Comparison of ENCODE assay signal across 16 cellular contexts in genomic region chr3:47020311-47020710, GRCh38. TPM values are rescaled to one million over a fixed set of nuclear protein-coding genes. Genes with fewer than 3 reads are reported as not detected.
A peak's percentile ranks its signal among the peaks of the same experiment; 100 is the strongest.
DNase-seq lines count a peak whose midpoint lies in the region; ATAC-seq and TF ChIP-seq lines count a peak whose summit lies in the region.
"Had no signal": no experiment of that assay in that cellular context is flagged by ENCODE, and none has a peak within 500 bp of the region (broad histone marks: within the 10 kb centered on the region; RNA-seq: fewer than 3 reads in every experiment).

No MANE protein-coding gene starts in this region.

- no peaks in the 10 kb centered on the region for H3K9me3 Mint-ChIP-seq in natural killer cell
- H3K9me3 Mint-ChIP-seq in natural killer cell treated with Interleukin-12 subunit alpha and Interleukin-12 subunit beta and Interleukin-15 and Interleukin-18, amount 100 ng/mL, for 72 hours: no peaks in the 10 kb centered on the region
- H3K9me3 Mint-ChIP-seq in endothelial cell (ENCODE audit: unreplicated experiment): no peaks in the 10 kb centered on the region
- H3K9me3 Mint-ChIP-seq: neural crest cell had no signal

- no peak overlapping the region for H3K4me3 Mint-ChIP-seq in natural killer cell
- H3K4me3 Mint-ChIP-seq in natural killer cell treated with Interleukin-12 subunit alpha and Interleukin-12 subunit beta and Interleukin-15 and Interleukin-18, amount 100 ng/mL, for 72 hours: no peak overlapping the region
- no peak overlapping the region for H3K4me3 Mint-ChIP-seq in T-helper 17 cell
- no peak overlapping the region for H3K4me3 Mint-ChIP-seq in endothelial cell (ENCODE audit: unreplicated experiment)
- H3K4me3 Mint-ChIP-seq: neural crest cell had no signal

- DNase-seq in natural killer cell: no peak
- DNase-seq in natural killer cell treated with Interleukin-12 subunit alpha and Interleukin-12 subunit beta and Interleukin-15 and Interleukin-18, amount 100 ng/mL, for 72 hours (ENCODE audit: low spot score): no peak
- DNase-seq in T-helper 17 cell: no peak
- no peak for DNase-seq in endothelial cell (ENCODE audit: low spot score)
- DNase-seq in stimulated activated CD4-positive, alpha-beta T cell treated with anti-CD3 and anti-CD28 coated beads, Interleukin-2, amount 100 ng/mL, for 24 hours: no peak
- DNase-seq in activated CD8-positive, alpha-beta memory T cell treated with anti-CD3 and anti-CD28 coated beads for 24 hours: no peak
- no peak for DNase-seq in DMS79 treated with DMSO at 0.1 percent for 48 hours (lab: John Stamatoyannopoulos, UW)
- DNase-seq: anterior cingulate cortex, left colon, midbrain, NCI-H187, NCI-H526, T-helper 9 cell, uterus had no signal

- H3K9me3 ChIP-seq in T-helper 17 cell (ENCODE audit: control insufficient read depth, low read length, poor library complexity, severe bottlenecking): no peaks in the 10 kb centered on the region
- H3K9me3 ChIP-seq: uterus had no signal

- TF ChIP-seq CTCF in natural killer cell (IDR thresholded peaks at IDR 0.05) (no peak), endothelial cell (IDR thresholded peaks at IDR 0.05; ENCODE audit: unreplicated experiment) (no peak)

- intact Hi-C loops in natural killer cell (cut with micrococcal nuclease): no loop called here

- H3K27ac Mint-ChIP-seq in natural killer cell: peak overlapping the region; percentile 70 to 90
- H3K27ac Mint-ChIP-seq in natural killer cell treated with Interleukin-12 subunit alpha and Interleukin-12 subunit beta and Interleukin-15 and Interleukin-18, amount 100 ng/mL, for 72 hours: peak overlapping the region in 1 of 2 donors; percentile 86
- H3K27ac Mint-ChIP-seq in T-helper 17 cell: peak overlapping the region; percentile 94
- peak overlapping the region; percentile 9 for H3K27ac Mint-ChIP-seq in endothelial cell (ENCODE audit: unreplicated experiment)
- H3K27ac Mint-ChIP-seq: progenitor cell of endocrine pancreas had no signal

- H3K36me3 Mint-ChIP-seq in natural killer cell (no peaks in the 10 kb centered on the region), T-helper 17 cell (ENCODE audit: low read depth) (peaks cover 6% of the 10 kb centered on the region), endothelial cell (ENCODE audit: low read depth, unreplicated experiment) (peaks cover 15% of the 10 kb centered on the region)
- H3K36me3 Mint-ChIP-seq in natural killer cell treated with Interleukin-12 subunit alpha and Interleukin-12 subunit beta and Interleukin-15 and Interleukin-18, amount 100 ng/mL, for 72 hours: peaks cover 8% of the 10 kb centered on the region

- H3K27me3 Mint-ChIP-seq in natural killer cell (ENCODE audit: low read depth in 2 of 2): no peaks in the 10 kb centered on the region
- H3K27me3 Mint-ChIP-seq in natural killer cell treated with Interleukin-12 subunit alpha and Interleukin-12 subunit beta and Interleukin-15 and Interleukin-18, amount 100 ng/mL, for 72 hours: no peaks in the 10 kb centered on the region
- no peaks in the 10 kb centered on the region for H3K27me3 Mint-ChIP-seq in T-helper 17 cell
- peaks cover 5% of the 10 kb centered on the region for H3K27me3 Mint-ChIP-seq in endothelial cell (ENCODE audit: unreplicated experiment)
- H3K27me3 Mint-ChIP-seq: progenitor cell of endocrine pancreas had no signal

- ATAC-seq in natural killer cell (no peak), T-helper 17 cell (no peak)
- no peak for ATAC-seq in natural killer cell treated with Interleukin-12 subunit alpha and Interleukin-12 subunit beta and Interleukin-15 and Interleukin-18, amount 100 ng/mL, for 72 hours
- ATAC-seq: left colon had no signal

- H3K4me1 Mint-ChIP-seq in natural killer cell (peaks cover 46 to 53% of the 10 kb centered on the region in 2 donors), T-helper 17 cell (peaks cover 35% of the 10 kb centered on the region), endothelial cell (ENCODE audit: unreplicated experiment) (peaks cover 8% of the 10 kb centered on the region)
- peaks cover 50 to 51% of the 10 kb centered on the region in 2 donors for H3K4me1 Mint-ChIP-seq in natural killer cell treated with Interleukin-12 subunit alpha and Interleukin-12 subunit beta and Interleukin-15 and Interleukin-18, amount 100 ng/mL, for 72 hours (ENCODE audit: low read depth in 2 of 2)
- H3K4me1 Mint-ChIP-seq: neural crest cell had no signal

RNA-seq across cellular contexts. Expression of gene NBEAL2, which starts 40.8 kb away (rescaled TPM):
- total RNA-seq in natural killer cell (100 to 1,000 TPM; 453 to 536 (median 532) TPM), T-helper 17 cell (100 to 1,000 TPM; 285 to 303 TPM), endothelial cell (ENCODE audit: unreplicated experiment) (202 TPM)
- total RNA-seq in natural killer cell treated with Interleukin-12 subunit alpha and Interleukin-12 subunit beta and Interleukin-15 and Interleukin-18, amount 100 ng/mL, for 72 hours: 100 to 1,000 TPM; 121 to 255 TPM

RNA-seq across cellular contexts. Expression of gene CCDC12, which starts 43.8 kb away (rescaled TPM):
- total RNA-seq in natural killer cell: 100 to 1,000 TPM; 104 to 114 (median 111) TPM
- 10 to 100 TPM; 58.0 to 89.8 TPM for total RNA-seq in natural killer cell treated with Interleukin-12 subunit alpha and Interleukin-12 subunit beta and Interleukin-15 and Interleukin-18, amount 100 ng/mL, for 72 hours
- total RNA-seq in T-helper 17 cell: 10 to 100 TPM; 67.6 to 75.8 TPM
- 36.3 TPM for total RNA-seq in endothelial cell (ENCODE audit: unreplicated experiment)
